ENCODE assay signal across 39 cellular contexts in genomic region chr14:58398495-58398894, GRCh38. TPM values are rescaled to one million over a fixed set of nuclear protein-coding genes. Genes with fewer than 3 reads are reported as not detected.
"Had no signal": no experiment of that assay in that cellular context is flagged by ENCODE, and none has a peak within 500 bp of the region (broad histone marks: within the 10 kb centered on the region; RNA-seq: fewer than 3 reads in every experiment).

No MANE protein-coding gene starts in this region.

- DNase-seq: MG63, MM.1S, MV-4-11, NCI-H1048, NCI-H1092, NCI-H1092 treated with DMSO at 0.1 percent for 48 hours, NCI-H1105, NCI-H1105 treated with DMSO at 0.1 percent for 48 hours, NCI-H1417, NCI-H1417 treated with DMSO at 0.1 percent for 48 hours, NCI-H1436, NCI-H1436 treated with DMSO at 0.1 percent for 48 hours, NCI-H146, NCI-H1694, NCI-H1694 treated with DMSO at 0.1 percent for 48 hours, NCI-H187, NCI-H187 treated with DMSO at 0.1 percent for 48 hours, NCI-H1930, NCI-H2029, NCI-H2029 treated with DMSO at 0.1 percent for 48 hours, NCI-H2081, NCI-H2081 treated with DMSO at 0.1 percent for 48 hours, NCI-H2107, NCI-H2171, NCI-H2171 treated with DMSO at 0.1 percent for 48 hours, NCI-H2227 treated with DMSO at 0.1 percent for 48 hours, NCI-H226, NCI-H345, NCI-H446, NCI-H446 treated with DMSO at 0.1 percent for 48 hours, NCI-H510A, NCI-H510A treated with DMSO at 0.1 percent for 48 hours, NCI-H524, NCI-H524 treated with DMSO at 0.1 percent for 48 hours, NCI-H526 had no signal

- H3K9me3 ChIP-seq: MG63 had no signal

- H3K27me3 ChIP-seq: MG63 had no signal

RNA-seq across cellular contexts. Expression of gene TOMM20L, which starts 2.8 kb away (rescaled TPM):
- total RNA-seq: LHCN-M2, M059J, MCF 10A, NCI-H460 had no signal
